1 cellular context compared by ENCODE assay signal in the genomic region with DNA sequence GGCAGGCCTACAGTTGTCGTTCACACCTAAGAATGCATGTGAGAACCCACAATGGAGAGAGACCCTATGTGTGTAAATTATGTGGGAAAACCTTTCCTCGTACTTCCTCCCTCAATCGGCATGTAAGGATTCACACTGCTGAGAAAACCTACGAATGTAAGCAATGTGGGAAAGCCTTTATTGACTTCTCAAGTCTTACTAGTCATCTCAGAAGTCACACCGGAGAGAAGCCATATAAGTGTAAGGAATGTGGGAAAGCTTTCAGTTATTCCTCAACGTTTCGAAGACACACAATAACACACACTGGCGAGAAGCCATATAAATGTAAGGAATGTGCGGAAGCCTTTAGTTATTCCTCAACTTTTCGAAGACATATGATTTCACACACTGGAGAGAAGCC.
TF ChIP-seq lines count a peak whose summit lies in the region.

No MANE protein-coding gene starts in this region.

TF ChIP-seq in K562, 482 proteins besides CTCF, POLR2A, EP300 and RAD21 (continues in another document):
- TF ChIP-seq ZFP36 (IDR thresholded peaks at IDR 0.05; ENCODE audit: low read depth, low read length, partially characterized antibody) (no peak), CUX1 (CRISPR knock-in tag; IDR thresholded peaks at IDR 0.05) (no peak), KLF10 (CRISPR knock-in tag; IDR thresholded peaks at IDR 0.05) (no peak), CHD4 (IDR thresholded peaks at IDR 0.05; ENCODE audit: insufficient read depth, insufficient replicate concordance, low read depth, low read length, poor library complexity, severe bottlenecking) (no peak), HMG20A (CRISPR knock-in tag; conservative IDR thresholded peaks at IDR 0.05) (no peak), ZNF274 (IDR thresholded peaks at IDR 0.05; ENCODE audit: borderline replicate concordance, low read depth, low read length) (0 out of 2 replicates have a peak, but pooled peaks have one; percentile 16), GTF3C2 (IDR thresholded peaks at IDR 0.05; ENCODE audit: borderline replicate concordance, extremely low read depth, insufficient read length) (no peak), HMBOX1 (IDR thresholded peaks at IDR 0.05) (no peak), GATAD2B (IDR thresholded peaks at IDR 0.05; ENCODE audit: borderline replicate concordance) (no peak), KDM1A (IDR thresholded peaks at IDR 0.05) (no peak), PCBP2 (IDR thresholded peaks at IDR 0.05; ENCODE audit: low read depth, low read length, poor library complexity, severe bottlenecking) (no peak), RBM39 (optimal IDR thresholded peaks at IDR 0.05; ENCODE audit: low read depth, low read length) (no peak), ZEB2 (IDR thresholded peaks at IDR 0.05) (peak; percentile 22; the same call in 1 of the 2 replicates), SMARCB1 (IDR thresholded peaks at IDR 0.05; ENCODE audit: insufficient read length, low read depth) (no peak), ZC3H8 (IDR thresholded peaks at IDR 0.05) (no peak), ZNF592 (IDR thresholded peaks at IDR 0.05) (no peak), ZNF263 (CRISPR knock-in tag; IDR thresholded peaks at IDR 0.05; ENCODE audit: borderline replicate concordance) (no peak), CBFA2T2 (conservative IDR thresholded peaks at IDR 0.05) (no peak), ZBTB1 (CRISPR knock-in tag; IDR thresholded peaks at IDR 0.05; ENCODE audit: borderline replicate concordance, low read depth) (no peak), LARP7 (IDR thresholded peaks at IDR 0.05) (no peak), ARID1B (IDR thresholded peaks at IDR 0.05) (no peak), ZNF75A (CRISPR knock-in tag; IDR thresholded peaks at IDR 0.05) (peak; percentile 93), ZSCAN29 (IDR thresholded peaks at IDR 0.05) (no peak), DNMT1 (IDR thresholded peaks at IDR 0.05) (no peak), RBBP5 (IDR thresholded peaks at IDR 0.05; ENCODE audit: borderline replicate concordance, insufficient read depth, low read length, poor library complexity, severe bottlenecking) (no peak), CBX2 (IDR thresholded peaks at IDR 0.05; ENCODE audit: insufficient read depth, low read length, poor library complexity, severe bottlenecking) (no peak), ZNF668 (CRISPR knock-in tag; IDR thresholded peaks at IDR 0.05) (no peak)
- TF ChIP-seq, protein P1, sequence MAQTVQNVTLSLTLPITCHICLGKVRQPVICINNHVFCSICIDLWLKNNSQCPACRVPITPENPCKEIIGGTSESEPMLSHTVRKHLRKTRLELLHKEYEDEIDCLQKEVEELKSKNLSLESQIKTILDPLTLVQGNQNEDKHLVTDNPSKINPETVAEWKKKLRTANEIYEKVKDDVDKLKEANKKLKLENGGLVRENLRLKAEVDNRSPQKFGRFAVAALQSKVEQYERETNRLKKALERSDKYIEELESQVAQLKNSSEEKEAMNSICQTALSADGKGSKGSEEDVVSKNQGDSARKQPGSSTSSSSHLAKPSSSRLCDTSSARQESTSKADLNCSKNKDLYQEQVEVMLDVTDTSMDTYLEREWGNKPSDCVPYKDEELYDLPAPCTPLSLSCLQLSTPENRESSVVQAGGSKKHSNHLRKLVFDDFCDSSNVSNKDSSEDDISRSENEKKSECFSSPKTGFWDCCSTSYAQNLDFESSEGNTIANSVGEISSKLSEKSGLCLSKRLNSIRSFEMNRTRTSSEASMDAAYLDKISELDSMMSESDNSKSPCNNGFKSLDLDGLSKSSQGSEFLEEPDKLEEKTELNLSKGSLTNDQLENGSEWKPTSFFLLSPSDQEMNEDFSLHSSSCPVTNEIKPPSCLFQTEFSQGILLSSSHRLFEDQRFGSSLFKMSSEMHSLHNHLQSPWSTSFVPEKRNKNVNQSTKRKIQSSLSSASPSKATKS (CRISPR knock-in tag; IDR thresholded peaks at IDR 0.05): no peak
- TF ChIP-seq, protein P2, sequence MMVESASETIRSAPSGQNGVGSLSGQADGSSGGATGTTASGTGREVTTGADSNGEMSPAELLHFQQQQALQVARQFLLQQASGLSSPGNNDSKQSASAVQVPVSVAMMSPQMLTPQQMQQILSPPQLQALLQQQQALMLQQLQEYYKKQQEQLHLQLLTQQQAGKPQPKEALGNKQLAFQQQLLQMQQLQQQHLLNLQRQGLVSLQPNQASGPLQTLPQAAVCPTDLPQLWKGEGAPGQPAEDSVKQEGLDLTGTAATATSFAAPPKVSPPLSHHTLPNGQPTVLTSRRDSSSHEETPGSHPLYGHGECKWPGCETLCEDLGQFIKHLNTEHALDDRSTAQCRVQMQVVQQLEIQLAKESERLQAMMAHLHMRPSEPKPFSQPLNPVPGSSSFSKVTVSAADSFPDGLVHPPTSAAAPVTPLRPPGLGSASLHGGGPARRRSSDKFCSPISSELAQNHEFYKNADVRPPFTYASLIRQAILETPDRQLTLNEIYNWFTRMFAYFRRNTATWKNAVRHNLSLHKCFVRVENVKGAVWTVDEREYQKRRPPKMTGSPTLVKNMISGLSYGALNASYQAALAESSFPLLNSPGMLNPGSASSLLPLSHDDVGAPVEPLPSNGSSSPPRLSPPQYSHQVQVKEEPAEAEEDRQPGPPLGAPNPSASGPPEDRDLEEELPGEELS (CRISPR knock-in tag; IDR thresholded peaks at IDR 0.05; ENCODE audit: borderline replicate concordance): no peak
